ENCODE assay signal across 35 cellular contexts in genomic region chr16:47750371-47750770, GRCh38.
"Had no signal": no experiment of that assay in that cellular context is flagged by ENCODE, and none has a peak within 500 bp of the region (broad histone marks: within the 10 kb centered on the region; RNA-seq: fewer than 3 reads in every experiment).

No MANE protein-coding gene starts in this region.

- H3K4me3 Mint-ChIP-seq: activated B cell treated with CpG ODN at 0.5 μM for 24 hours; activated CD4-positive, alpha-beta memory T cell treated with anti-CD3 and anti-CD28 coated beads, Interleukin-2, amount 10 ng/mL, durations not matched to agents 7 days and 5 days; activated CD8-positive, alpha-beta memory T cell treated with anti-CD3 and anti-CD28 coated beads, Interleukin-2, amount 10 ng/mL, durations not matched to agents 7 days and 5 days; activated naive CD8-positive, alpha-beta T cell treated with anti-CD3 and anti-CD28 coated beads for 36 hours; activated T-cell treated with anti-CD3 and anti-CD28 coated beads, Interleukin-2, amount 50 U/mL, for 72 hours; activated T-helper 17 cell treated with anti-CD3 and anti-CD28 coated beads, Interleukin-2, amount 50 U/mL, for 72 hours had no signal

- H3K36me3 Mint-ChIP-seq: activated CD8-positive, alpha-beta memory T cell treated with anti-CD3 and anti-CD28 coated beads, Interleukin-2, amount 10 ng/mL, durations not matched to agents 7 days and 5 days; activated naive CD8-positive, alpha-beta T cell treated with anti-CD3 and anti-CD28 coated beads for 36 hours had no signal

- FAIRE-seq: K562 had no signal

- ATAC-seq: activated CD8-positive, alpha-beta memory T cell treated with anti-CD3 and anti-CD28 coated beads, Interleukin-2, amount 10 ng/mL, durations not matched to agents 7 days and 5 days; activated T-cell treated with anti-CD3 and anti-CD28 coated beads, Interleukin-2, amount 50 U/mL, for 72 hours; activated T-helper 17 cell treated with anti-CD3 and anti-CD28 coated beads, Interleukin-2, amount 50 U/mL, for 72 hours; K562; Panc1 had no signal

- H3K27ac Mint-ChIP-seq: activated B cell treated with CpG ODN at 0.5 μM for 24 hours; activated CD4-positive, alpha-beta memory T cell treated with anti-CD3 and anti-CD28 coated beads, Interleukin-2, amount 10 ng/mL, durations not matched to agents 7 days and 5 days; activated CD8-positive, alpha-beta memory T cell treated with anti-CD3 and anti-CD28 coated beads, Interleukin-2, amount 10 ng/mL, durations not matched to agents 7 days and 5 days; activated naive CD8-positive, alpha-beta T cell treated with anti-CD3 and anti-CD28 coated beads for 36 hours; activated T-cell treated with anti-CD3 and anti-CD28 coated beads, Interleukin-2, amount 50 U/mL, for 72 hours; activated T-helper 17 cell treated with anti-CD3 and anti-CD28 coated beads, Interleukin-2, amount 50 U/mL, for 72 hours had no signal

- H3K4me1 ChIP-seq: ascending aorta, SJSA1 had no signal

- H3K9me3 Mint-ChIP-seq: activated B cell treated with CpG ODN at 0.5 μM for 24 hours; activated CD4-positive, alpha-beta memory T cell treated with anti-CD3 and anti-CD28 coated beads, Interleukin-2, amount 10 ng/mL, durations not matched to agents 7 days and 5 days; activated naive CD8-positive, alpha-beta T cell treated with anti-CD3 and anti-CD28 coated beads for 36 hours; activated T-cell treated with anti-CD3 and anti-CD28 coated beads, Interleukin-2, amount 50 U/mL, for 72 hours; activated T-helper 17 cell treated with anti-CD3 and anti-CD28 coated beads, Interleukin-2, amount 50 U/mL, for 72 hours had no signal

- H3K27ac ChIP-seq: ascending aorta, cardiac muscle cell, SJSA1, VCaP had no signal

- DNase-seq: activated B cell treated with CpG ODN at 0.5 μM for 24 hours; activated CD4-positive, alpha-beta memory T cell treated with anti-CD3 and anti-CD28 coated beads, Interleukin-2, amount 10 ng/mL, durations not matched to agents 7 days and 5 days; activated CD4-positive, alpha-beta T cell treated with anti-CD3 and anti-CD28 coated beads for 1 hour; activated CD4-positive, alpha-beta T cell treated with anti-CD3 and anti-CD28 coated beads for 48 hours; activated CD8-positive, alpha-beta memory T cell treated with anti-CD3 and anti-CD28 coated beads for 24 hours; activated CD8-positive, alpha-beta memory T cell treated with anti-CD3 and anti-CD28 coated beads, Interleukin-2, amount 10 ng/mL, durations not matched to agents 7 days and 5 days; activated CD8-positive, alpha-beta memory T cell treated with anti-CD3 and anti-CD28 coated beads, Interleukin-2, amount 50 U/mL, for 48 hours; activated effector memory CD4-positive, alpha-beta T cell treated with anti-CD3 and anti-CD28 coated beads, Interleukin-2, amount 50 U/mL, for 16 hours; activated naive CD4-positive, alpha-beta T cell; activated naive CD4-positive, alpha-beta T cell treated with anti-CD3 and anti-CD28 coated beads, Interleukin-2, amount 50 U/mL, for 16 hours; activated naive CD8-positive, alpha-beta T cell treated with anti-CD3 and anti-CD28 coated beads for 36 hours; activated T-cell treated with anti-CD3 and anti-CD28 coated beads, Interleukin-2, amount 50 U/mL, for 72 hours; amygdala; IMR-90; NCI-H1105; NCI-H1417 treated with DMSO at 0.1 percent for 48 hours; NCI-H187 treated with DMSO at 0.1 percent for 48 hours; NCI-H2081; NCI-H2171 treated with DMSO at 0.1 percent for 48 hours; NCI-H2227 treated with DMSO at 0.1 percent for 48 hours; NCI-H446; NCI-H510A treated with DMSO at 0.1 percent for 48 hours; RPMI8226; SHP77 treated with DMSO at 0.1 percent for 48 hours; SW 1271; T-helper 1 cell; T-helper 2 cell; T-helper 9 cell had no signal

- H3K9me3 ChIP-seq: ascending aorta, SJSA1 had no signal

- H3K27me3 ChIP-seq: ascending aorta, cardiac muscle cell had no signal

- H3K36me3 ChIP-seq: ascending aorta, cardiac muscle cell, SJSA1 had no signal

- H3K4me3 ChIP-seq: ascending aorta, cardiac muscle cell, K562, SJSA1 had no signal

- H3K4me1 Mint-ChIP-seq: activated B cell treated with CpG ODN at 0.5 μM for 24 hours; activated CD4-positive, alpha-beta memory T cell treated with anti-CD3 and anti-CD28 coated beads, Interleukin-2, amount 10 ng/mL, durations not matched to agents 7 days and 5 days; activated CD8-positive, alpha-beta memory T cell treated with anti-CD3 and anti-CD28 coated beads, Interleukin-2, amount 10 ng/mL, durations not matched to agents 7 days and 5 days; activated naive CD8-positive, alpha-beta T cell treated with anti-CD3 and anti-CD28 coated beads for 36 hours; activated T-helper 17 cell treated with anti-CD3 and anti-CD28 coated beads, Interleukin-2, amount 50 U/mL, for 72 hours had no signal
